In genomic region chr3:46107682-46108081, GRCh38 we compare ENCODE assay signal across 20 cellular contexts.
DNase-seq lines count a peak whose midpoint lies in the region; ATAC-seq and TF ChIP-seq lines count a peak whose summit lies in the region.
"Had no signal": no experiment of that assay in that cellular context is flagged by ENCODE, and none has a peak within 500 bp of the region (broad histone marks: within the 10 kb centered on the region; RNA-seq: fewer than 3 reads in every experiment).

No MANE protein-coding gene starts in this region.

- no peak for TF ChIP-seq CTCF in CD8-positive, alpha-beta T cell (IDR thresholded peaks at IDR 0.05)
- TF ChIP-seq CTCF in activated CD8-positive, alpha-beta T cell treated with anti-CD3 and anti-CD28 coated beads for 36 hours (IDR thresholded peaks at IDR 0.05) = no peak
- TF ChIP-seq CTCF in heart left ventricle (IDR thresholded peaks at IDR 0.05) = no peak

- POLR2A ChIA-PET in CD8-positive, alpha-beta T cell (lab: Charles Lee) = no interaction called here
- POLR2A ChIA-PET in activated CD8-positive, alpha-beta T cell treated with anti-CD3 and anti-CD28 coated beads for 36 hours (lab: Charles Lee) = no interaction called here

- H3K27ac Mint-ChIP-seq in CD8-positive, alpha-beta T cell = peak overlapping the region; percentile 34
- H3K27ac Mint-ChIP-seq in activated CD8-positive, alpha-beta T cell treated with anti-CD3 and anti-CD28 coated beads for 36 hours = peak overlapping the region; percentile 19
- peak overlapping the region; percentile 99 to 100 for H3K27ac Mint-ChIP-seq in natural killer cell treated with Interleukin-12 subunit alpha and Interleukin-12 subunit beta and Interleukin-15 and Interleukin-18, amount 100 ng/mL, for 72 hours
- H3K27ac Mint-ChIP-seq: activated naive CD8-positive, alpha-beta T cell had no signal

- H3K9me3 Mint-ChIP-seq in CD8-positive, alpha-beta T cell = no peaks in the 10 kb centered on the region
- H3K9me3 Mint-ChIP-seq in activated CD8-positive, alpha-beta T cell treated with anti-CD3 and anti-CD28 coated beads for 36 hours = no peaks in the 10 kb centered on the region
- H3K9me3 Mint-ChIP-seq in natural killer cell treated with Interleukin-12 subunit alpha and Interleukin-12 subunit beta and Interleukin-15 and Interleukin-18, amount 100 ng/mL, for 72 hours = peaks cover 4% of the 10 kb centered on the region

- no peaks in the 10 kb centered on the region for H3K36me3 Mint-ChIP-seq in CD8-positive, alpha-beta T cell
- no peaks in the 10 kb centered on the region for H3K36me3 Mint-ChIP-seq in activated CD8-positive, alpha-beta T cell treated with anti-CD3 and anti-CD28 coated beads for 36 hours (ENCODE audit: low read depth)
- peaks cover 14% of the 10 kb centered on the region for H3K36me3 Mint-ChIP-seq in natural killer cell treated with Interleukin-12 subunit alpha and Interleukin-12 subunit beta and Interleukin-15 and Interleukin-18, amount 100 ng/mL, for 72 hours
- H3K36me3 Mint-ChIP-seq: naive thymus-derived CD8-positive, alpha-beta T cell had no signal

- TF ChIP-seq POLR2A in heart left ventricle (IDR thresholded peaks at IDR 0.05) = no peak

- no peaks in the 10 kb centered on the region for H3K27me3 ChIP-seq in CD8-positive, alpha-beta T cell (ENCODE audit: insufficient read depth, low read length)
- no peaks in the 10 kb centered on the region for H3K27me3 ChIP-seq in heart left ventricle
- H3K27me3 ChIP-seq: BLaER1 treated with 17β-estradiol and CSF1 and Interleukin-3, amounts not matched to agents 10 nM and 100 nM; stomach; tibial nerve had no signal

- intact Hi-C loops in CD8-positive, alpha-beta T cell (cut with DNase I, micrococcal nuclease) = no loop called here
- intact Hi-C loops in activated CD8-positive, alpha-beta T cell treated with anti-CD3 and anti-CD28 coated beads for 36 hours (cut with micrococcal nuclease) = no loop called here
- intact Hi-C loops in cardiac septum (cut with DNase I) (no loop called here), heart left ventricle (cut with DNase I) (no loop called here)

- no peak overlapping the region for H3K4me3 ChIP-seq in CD8-positive, alpha-beta T cell (ENCODE audit: low read depth, low read length)
- H3K4me3 ChIP-seq in Jurkat, Clone E6-1 (ENCODE audit: low read length) = no peak overlapping the region
- no peak overlapping the region for H3K4me3 ChIP-seq in heart left ventricle
- H3K4me3 ChIP-seq: BLaER1 treated with 17β-estradiol and CSF1 and Interleukin-3, amounts not matched to agents 10 nM and 100 nM; stomach; tibial nerve had no signal

- 59 to 84% (median 75%) methylated on average over 4 of the region's 4 CpGs for WGBS in heart left ventricle, 4 donors

- no peak for ATAC-seq in CD8-positive, alpha-beta T cell
- ATAC-seq in activated CD8-positive, alpha-beta T cell treated with anti-CD3 and anti-CD28 coated beads for 36 hours = no peak
- peak; percentile 27 to 33 for ATAC-seq in natural killer cell treated with Interleukin-12 subunit alpha and Interleukin-12 subunit beta and Interleukin-15 and Interleukin-18, amount 100 ng/mL, for 72 hours
- no peak for ATAC-seq in heart left ventricle
- ATAC-seq: naive thymus-derived CD8-positive, alpha-beta T cell had no signal

- H3K4me1 Mint-ChIP-seq in CD8-positive, alpha-beta T cell (ENCODE audit: low read depth) = peaks cover 65% of the 10 kb centered on the region
- peaks cover 54% of the 10 kb centered on the region for H3K4me1 Mint-ChIP-seq in activated CD8-positive, alpha-beta T cell treated with anti-CD3 and anti-CD28 coated beads for 36 hours (ENCODE audit: low read depth)
- peaks cover 71 to 75% of the 10 kb centered on the region in 2 donors for H3K4me1 Mint-ChIP-seq in natural killer cell treated with Interleukin-12 subunit alpha and Interleukin-12 subunit beta and Interleukin-15 and Interleukin-18, amount 100 ng/mL, for 72 hours (ENCODE audit: low read depth in 2 of 2)

- CTCF ChIA-PET in CD8-positive, alpha-beta T cell (lab: Charles Lee) = interaction anchor here (1.2 kb wide), 1 partner anchor 262 kb away, joined by 3 read pairs; no protein-coding TSS in a partner anchor
- CTCF ChIA-PET in activated CD8-positive, alpha-beta T cell treated with anti-CD3 and anti-CD28 coated beads for 36 hours (lab: Charles Lee) = no interaction called here

- H3K4me1 ChIP-seq in CD8-positive, alpha-beta T cell (ENCODE audit: insufficient read depth, low read length) = peaks cover 27% of the 10 kb centered on the region
- peaks cover 0 to 71% (median 0%) of the 10 kb centered on the region in 12 donors for H3K4me1 ChIP-seq in heart left ventricle

- no peaks in the 10 kb centered on the region for H3K9me3 ChIP-seq in CD8-positive, alpha-beta T cell (ENCODE audit: low read length)
- H3K9me3 ChIP-seq in heart left ventricle = no peaks in the 10 kb centered on the region
- H3K9me3 ChIP-seq: SK-N-SH, stomach, tibial nerve had no signal

- no peak overlapping the region for H3K27ac ChIP-seq in CD8-positive, alpha-beta T cell (ENCODE audit: low read depth, low read length)
- H3K27ac ChIP-seq in heart left ventricle = no peak overlapping the region

- peak overlapping the region; percentile 40 for H3K4me3 Mint-ChIP-seq in CD8-positive, alpha-beta T cell
- H3K4me3 Mint-ChIP-seq in activated CD8-positive, alpha-beta T cell treated with anti-CD3 and anti-CD28 coated beads for 36 hours = no peak overlapping the region
- peak overlapping the region; percentile 89 for H3K4me3 Mint-ChIP-seq in natural killer cell treated with Interleukin-12 subunit alpha and Interleukin-12 subunit beta and Interleukin-15 and Interleukin-18, amount 100 ng/mL, for 72 hours
- H3K4me3 Mint-ChIP-seq: activated naive CD8-positive, alpha-beta T cell had no signal

- H3K27me3 Mint-ChIP-seq in CD8-positive, alpha-beta T cell (ENCODE audit: low read depth) = no peaks in the 10 kb centered on the region
- H3K27me3 Mint-ChIP-seq in activated CD8-positive, alpha-beta T cell treated with anti-CD3 and anti-CD28 coated beads for 36 hours = peaks cover 12% of the 10 kb centered on the region
- no peaks in the 10 kb centered on the region for H3K27me3 Mint-ChIP-seq in natural killer cell treated with Interleukin-12 subunit alpha and Interleukin-12 subunit beta and Interleukin-15 and Interleukin-18, amount 100 ng/mL, for 72 hours
- H3K27me3 Mint-ChIP-seq: activated naive CD8-positive, alpha-beta T cell; naive thymus-derived CD8-positive, alpha-beta T cell had no signal

- peak in 4 of 7 experiments; percentile 21 to 56 (median 42) for DNase-seq in CD8-positive, alpha-beta T cell
- peak; percentile 95 for DNase-seq in Jurkat, Clone E6-1 (ENCODE audit: low read depth, low spot score)
- DNase-seq in activated CD8-positive, alpha-beta T cell treated with anti-CD3 and anti-CD28 coated beads for 36 hours = peak; percentile 34
- DNase-seq in natural killer cell treated with Interleukin-12 subunit alpha and Interleukin-12 subunit beta and Interleukin-15 and Interleukin-18, amount 100 ng/mL, for 72 hours (ENCODE audit: low spot score) = peak; percentile 77
- DNase-seq in dermis blood vessel endothelial cell = no peak
- DNase-seq in cardiac septum (ENCODE audit: low spot score) = no peak
- DNase-seq in heart left ventricle = no peak
- DNase-seq: activated CD4-positive, alpha-beta T cell treated with anti-CD3 and anti-CD28 coated beads for 1 hour; Calu3; Karpas-422; kidney; NCI-H1436; NCI-H2081 treated with DMSO at 0.1 percent for 48 hours; NCI-H748 treated with DMSO at 0.1 percent for 48 hours; SK-N-SH; stomach had no signal

- H3K36me3 ChIP-seq in CD8-positive, alpha-beta T cell (ENCODE audit: insufficient read depth, low read length) = no peaks in the 10 kb centered on the region
- H3K36me3 ChIP-seq in heart left ventricle = no peaks in the 10 kb centered on the region
- H3K36me3 ChIP-seq: stomach, tibial nerve had no signal

Comparison
In these comparisons a context has a peak if more than half of its experiments do, and no peak if none do; other contexts are left out.
1. ATAC-seq: peak in natural killer cell treated with Interleukin-12 subunit alpha and Interleukin-12 subunit beta and Interleukin-15 and Interleukin-18, amount 100 ng/mL, for 72 hours (2 of 2); none in CD8-positive, alpha-beta T cell (single experiment), activated CD8-positive, alpha-beta T cell treated with anti-CD3 and anti-CD28 coated beads for 36 hours (single experiment) and heart left ventricle (0 of 4).
2. DNase-seq: peak in CD8-positive, alpha-beta T cell (4 of 7), Jurkat, Clone E6-1 (single experiment), activated CD8-positive, alpha-beta T cell treated with anti-CD3 and anti-CD28 coated beads for 36 hours (single experiment) and natural killer cell treated with Interleukin-12 subunit alpha and Interleukin-12 subunit beta and Interleukin-15 and Interleukin-18, amount 100 ng/mL, for 72 hours (single experiment); none in dermis blood vessel endothelial cell (single experiment), cardiac septum (single experiment) and heart left ventricle (0 of 5).
3. H3K27ac Mint-ChIP-seq: peak in every context shown above with its lines; median percentile 100 in natural killer cell treated with Interleukin-12 subunit alpha and Interleukin-12 subunit beta and Interleukin-15 and Interleukin-18, amount 100 ng/mL, for 72 hours; 34 in CD8-positive, alpha-beta T cell; 19 in activated CD8-positive, alpha-beta T cell treated with anti-CD3 and anti-CD28 coated beads for 36 hours.